Comparison of ENCODE assay signal across 10 cellular contexts in the genomic region with DNA sequence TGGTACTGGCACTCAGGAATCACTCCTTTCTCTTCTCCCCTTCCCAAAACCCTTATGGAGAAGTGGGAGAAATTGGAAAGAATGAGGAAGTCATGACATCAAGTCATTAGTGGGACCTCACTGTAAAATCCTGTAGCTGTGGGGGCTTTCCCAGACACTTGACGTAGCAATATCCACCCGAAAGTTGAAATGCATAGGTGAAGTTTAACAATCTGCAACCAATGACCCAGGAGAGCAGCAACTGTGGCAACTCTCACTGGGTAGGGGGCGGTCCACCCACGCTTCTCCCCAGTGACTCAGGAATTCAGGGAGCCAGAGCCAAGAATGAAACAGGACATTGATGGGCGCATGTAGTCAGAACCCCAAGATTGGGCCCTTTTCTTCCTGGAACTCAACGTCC. TPM values are rescaled to one million over a fixed set of nuclear protein-coding genes. Genes with fewer than 3 reads are reported as not detected.
DNase-seq lines count a peak whose midpoint lies in the region; ATAC-seq, FAIRE-seq and TF ChIP-seq lines count a peak whose summit lies in the region.
"Had no signal": no experiment of that assay in that cellular context is flagged by ENCODE, and none has a peak within 500 bp of the region (broad histone marks: within the 10 kb centered on the region; RNA-seq: fewer than 3 reads in every experiment).

No MANE protein-coding gene starts in this region.

- H3K9ac ChIP-seq in H1 (replicated peaks in 1 of 4; ENCODE audit: extremely low read depth in 1 of 4, low read depth in 3 of 4, low read length in 3 of 4): no peak overlapping the region

- H2BK15ac ChIP-seq in H1 (ENCODE audit: low read length): no peak overlapping the region

- peak overlapping the region in 1 of 2 experiments; percentile 7; a peak in 1 of 4 replicates for H3K4me2 ChIP-seq in H1 (ENCODE audit: insufficient read depth in 1 of 2, low read depth in 2 of 2, low read length in 2 of 2)

- FAIRE-seq in H1 (lab: Jason Lieb, UNC): no peak

- no peaks in the 10 kb centered on the region for H3K36me3 ChIP-seq in heart right ventricle
- H3K36me3 ChIP-seq in H1 (ENCODE audit: control insufficient read depth in 2 of 4, insufficient read depth in 4 of 4, low read length in 3 of 4): no peaks in the 10 kb centered on the region
- no peaks in the 10 kb centered on the region for H3K36me3 ChIP-seq in upper lobe of right lung

- H2AFZ ChIP-seq in H1 (ENCODE audit: low read length): peak overlapping the region; percentile 91

- H3K56ac ChIP-seq in H1 (replicated peaks; ENCODE audit: insufficient read length, low read depth, low read length): no peak overlapping the region

- no peaks in the 10 kb centered on the region for H3K79me2 ChIP-seq in H1 (ENCODE audit: control insufficient read depth in 1 of 2, insufficient read depth in 2 of 2, low read length in 2 of 2)

- no peak for TF ChIP-seq EP300 in H1 (IDR thresholded peaks at IDR 0.05; ENCODE audit: borderline replicate concordance in 1 of 2, low read depth in 2 of 2, low read length in 2 of 2)

- H2BK120ac ChIP-seq in H1 (replicated peaks; ENCODE audit: low read depth, low read length): no peak overlapping the region

- H4K5ac ChIP-seq in H1 (ENCODE audit: insufficient read length, low read depth, low read length): no peak overlapping the region

- H3K9me3 ChIP-seq in heart right ventricle: no peaks in the 10 kb centered on the region
- no peaks in the 10 kb centered on the region for H3K9me3 ChIP-seq in H1 (ENCODE audit: insufficient read depth in 2 of 2, low read depth in 1 of 2, low read length in 1 of 2)
- H3K9me3 ChIP-seq in upper lobe of right lung: no peaks in the 10 kb centered on the region

- no peak overlapping the region for H4K91ac ChIP-seq in H1 (replicated peaks; ENCODE audit: insufficient read length, low read length)

- H3K4me3 ChIP-seq in heart right ventricle: peak overlapping the region in 4 of 10 donors; percentile 8 to 23 (median 16)
- H3K4me3 ChIP-seq in H1 (ENCODE audit: extremely low read depth in 1 of 4, insufficient read depth in 2 of 4, low read depth in 3 of 4, low read length in 4 of 4): no peak overlapping the region
- no peak overlapping the region for H3K4me3 ChIP-seq in upper lobe of right lung

- H2BK5ac ChIP-seq in H1 (ENCODE audit: low read depth, low read length): no peak overlapping the region; the same call in 1 of the 2 replicates

- 49 to 59% methylated on average over 6 of the region's 6 CpGs for WGBS in heart right ventricle, 2 donors
- 71% methylated on average over 6 of the region's 6 CpGs; no CpG with 5 or more reads in 1 of the 2 experiments for WGBS in H1 (ENCODE audit: extremely low coverage in 1 of 2, insufficient coverage in 1 of 2, insufficient read length in 1 of 2, insufficient replicate concordance in 2 of 2, low coverage in 1 of 2, low lambda C conversion rate in 2 of 2, missing lambda C conversion rate in 1 of 2), 2 experiments

- H3K4me1 ChIP-seq in heart right ventricle (peaks cover 13 to 86% (median 61%) of the 10 kb centered on the region in 9 donors), H1 (replicated peaks in 1 of 4; ENCODE audit: control insufficient read depth in 3 of 4, insufficient read depth in 4 of 4, low read length in 3 of 4) (peaks cover 0 to 8% (median 6%) of the 10 kb centered on the region in 4 experiments; a peak in 4 of 7 replicates), upper lobe of right lung (peaks cover 47% of the 10 kb centered on the region)

- no peaks in the 10 kb centered on the region for H3K9me3 Mint-ChIP-seq in nephron progenitor cell
- H3K9me3 Mint-ChIP-seq: stimulated activated naive CD8-positive, alpha-beta T cell treated with anti-CD3 and anti-CD28 coated beads, Interleukin-15, Interleukin-2, amounts not matched to agents 100 ng/mL and 50 ng/mL, for 24 hours had no signal

- ATAC-seq in heart right ventricle (no peak), left cardiac atrium (no peak), upper lobe of right lung (no peak)

- H3K23ac ChIP-seq in H1 (ENCODE audit: insufficient read length): no peak overlapping the region

- peaks cover 3% of the 10 kb centered on the region for H3K27me3 Mint-ChIP-seq in nephron progenitor cell (ENCODE audit: low read depth, poor library complexity)

- no peak overlapping the region for H4K8ac ChIP-seq in H1 (ENCODE audit: extremely low read depth, insufficient read depth, low read length)

- peak overlapping the region; percentile 56 for H3K4me3 Mint-ChIP-seq in nephron progenitor cell
- H3K4me3 Mint-ChIP-seq: stimulated activated naive CD8-positive, alpha-beta T cell treated with anti-CD3 and anti-CD28 coated beads, Interleukin-15, Interleukin-2, amounts not matched to agents 100 ng/mL and 50 ng/mL, for 24 hours had no signal

- peak overlapping the region; percentile 92 for H3K27ac Mint-ChIP-seq in nephron progenitor cell
- H3K27ac Mint-ChIP-seq: stimulated activated naive CD8-positive, alpha-beta T cell treated with anti-CD3 and anti-CD28 coated beads, Interleukin-15, Interleukin-2, amounts not matched to agents 100 ng/mL and 50 ng/mL, for 24 hours had no signal

- TF ChIP-seq POLR2A in H1 (IDR thresholded peaks at IDR 0.05; ENCODE audit: control extremely low read depth in 1 of 2, low read depth in 2 of 2, low read length in 2 of 2): no peak

- H3K23me2 ChIP-seq in H1 (ENCODE audit: low read depth, low read length): no peaks in the 10 kb centered on the region

- CTCF ChIA-PET in H1 (lab: Charles Lee; ENCODE audit: partially characterized antibody): interaction anchor here (1.1 to 2.3 kb wide), 2 partner anchors 32 to 48 kb away, joined by 4 to 15 read pairs; no protein-coding TSS in a partner anchor

- no peak overlapping the region for H2BK20ac ChIP-seq in H1 (ENCODE audit: low read length)

- H3K27ac ChIP-seq in heart right ventricle (peak overlapping the region; percentile 67 to 90 (median 83)), H1 (ENCODE audit: low read depth, low read length) (no peak overlapping the region), upper lobe of right lung (peak overlapping the region; percentile 81)

- TF ChIP-seq CTCF in heart right ventricle (IDR thresholded peaks at IDR 0.05) (no peak), H1 (IDR thresholded peaks at IDR 0.05; ENCODE audit: control extremely low read depth in 1 of 3, insufficient read depth in 1 of 3, low read depth in 1 of 3, low read length in 3 of 3) (no peak), nephron progenitor cell (IDR thresholded peaks at IDR 0.05) (no peak), upper lobe of right lung (IDR thresholded peaks at IDR 0.05) (no peak)

- 0 out of 4 replicates have a peak, but pooled peaks of 1 of the 2 experiments have one; percentile 10 for TF ChIP-seq RAD21 in H1 (IDR thresholded peaks at IDR 0.05 in 1 of 2, conservative IDR thresholded peaks at IDR 0.05 in 1 of 2; ENCODE audit: low read depth in 2 of 2, low read length in 2 of 2)

- H3K4ac ChIP-seq in H1 (replicated peaks; ENCODE audit: insufficient read length, low read depth, low read length): peak overlapping the region; percentile 9

- DNase-seq in heart right ventricle (no peak), left cardiac atrium (no peak), H1 (ENCODE audit: low read depth in 1 of 2, low spot score in 2 of 2) (no peak), nephron progenitor cell (no peak), upper lobe of right lung (no peak), midbrain (lab: John Stamatoyannopoulos, UW) (no peak), DMS53 treated with DMSO at 0.1 percent for 48 hours (lab: John Stamatoyannopoulos, UW; ENCODE audit: unreplicated experiment) (no peak), NCI-H2107 treated with DMSO at 0.1 percent for 48 hours (lab: John Stamatoyannopoulos, UW; ENCODE audit: unreplicated experiment) (no peak)
- DNase-seq: NCI-H2107 had no signal

- no peaks in the 10 kb centered on the region for H4K20me1 ChIP-seq in H1 (replicated peaks in 1 of 2; ENCODE audit: control insufficient read depth in 1 of 2, insufficient read depth in 2 of 2, low read length in 2 of 2)

- POLR2A ChIA-PET in H1 (lab: Charles Lee; ENCODE audit: partially characterized antibody): interaction anchor here (0.6 to 1.1 kb wide), 3 partner anchors 10 to 22 kb away, joined by 3 to 6 read pairs (median 3); no protein-coding TSS in a partner anchor

- no peak overlapping the region for H3K14ac ChIP-seq in H1 (ENCODE audit: insufficient read length)

- no peak overlapping the region for H2AK5ac ChIP-seq in H1 (ENCODE audit: low read depth, low read length)

- H2BK12ac ChIP-seq in H1 (ENCODE audit: low read depth, low read length): peak overlapping the region; percentile 44; the same call in 1 of the 2 replicates

- H3K36me3 Mint-ChIP-seq in nephron progenitor cell (ENCODE audit: low read depth): no peaks in the 10 kb centered on the region

- peaks cover 79% of the 10 kb centered on the region for H3K4me1 Mint-ChIP-seq in nephron progenitor cell

- H3K79me1 ChIP-seq in H1 (ENCODE audit: low read depth, low read length): no peaks in the 10 kb centered on the region

- peak overlapping the region; percentile 44; the same call in 1 of the 2 replicates for H3K18ac ChIP-seq in H1 (ENCODE audit: extremely low read depth, low read length)

- intact Hi-C loops in heart right ventricle (cut with DNase I) (loop anchor here in 1 of 10 donors (2.0 kb wide), 1 partner anchor 27 kb away; no protein-coding TSS in a partner anchor), left cardiac atrium (cut with DNase I) (no loop called here), upper lobe of right lung (cut with DNase I) (no loop called here)

- H3K27me3 ChIP-seq in heart right ventricle: peaks cover 0 to 17% (median 0%) of the 10 kb centered on the region in 7 donors
- no peaks in the 10 kb centered on the region; a peak in 1 of 7 replicates for H3K27me3 ChIP-seq in H1 (replicated peaks in 1 of 4; ENCODE audit: control insufficient read depth in 3 of 4, extremely low read depth in 1 of 4, insufficient read depth in 3 of 4, low read length in 3 of 4)
- H3K27me3 ChIP-seq in upper lobe of right lung: no peaks in the 10 kb centered on the region

TF ChIP-seq in H1, 55 proteins besides CTCF, POLR2A, EP300 and RAD21:
- TF ChIP-seq TBP (IDR thresholded peaks at IDR 0.05; ENCODE audit: low read depth, low read length): no peak

RNA-seq across cellular contexts. Expression of gene ABCA4, which starts 27.0 kb away (rescaled TPM):
- total RNA-seq in heart right ventricle: under 1 TPM; 0.05 to 0.66 (median 0.22) TPM
- polyA plus RNA-seq in heart right ventricle: under 1 TPM; 0.09 to 0.22 TPM
- under 1 TPM; 0.21 TPM for total RNA-seq in left cardiac atrium
- not detected in 2 replicates for total RNA-seq in H1 (2021; fragmentation: NEBNext Ultra II Directional; extraction: Animal tissue kit (Norgen Biotek cat#: 25700))
- 0.06 TPM in 2 replicates for polyA plus RNA-seq in H1 (2011; rRNA removed)
- 0.06 TPM for polyA plus RNA-seq in H1 (2011; cell fraction: cytosol; rRNA removed)
- 0.50 TPM for polyA plus RNA-seq in H1 (2011; cell fraction: nucleus; rRNA removed)
- 0.12 to 0.62 TPM (median 0.24 TPM) in 4 replicates for polyA plus RNA-seq in H1 (2012, experiment 1 of 2)
- not detected for polyA plus RNA-seq in H1 (2012, experiment 2 of 2)
- 0.06 TPM for polyA plus RNA-seq in H1 (2013, experiment 1 of 2)
- polyA plus RNA-seq in H1 (2013, experiment 2 of 2): 0.07 TPM
- 0.02 and 0.03 TPM in 2 replicates for polyA minus RNA-seq in H1 (2011; rRNA and poly(A)+ RNA removed)
- polyA minus RNA-seq in H1 (2011; cell fraction: cytosol; rRNA and poly(A)+ RNA removed): not detected
- not detected for polyA minus RNA-seq in H1 (2011; cell fraction: nucleus; rRNA and poly(A)+ RNA removed)
- 1.4 TPM for total RNA-seq in upper lobe of right lung
